13 cellular contexts compared by ENCODE assay signal in the genomic region with DNA sequence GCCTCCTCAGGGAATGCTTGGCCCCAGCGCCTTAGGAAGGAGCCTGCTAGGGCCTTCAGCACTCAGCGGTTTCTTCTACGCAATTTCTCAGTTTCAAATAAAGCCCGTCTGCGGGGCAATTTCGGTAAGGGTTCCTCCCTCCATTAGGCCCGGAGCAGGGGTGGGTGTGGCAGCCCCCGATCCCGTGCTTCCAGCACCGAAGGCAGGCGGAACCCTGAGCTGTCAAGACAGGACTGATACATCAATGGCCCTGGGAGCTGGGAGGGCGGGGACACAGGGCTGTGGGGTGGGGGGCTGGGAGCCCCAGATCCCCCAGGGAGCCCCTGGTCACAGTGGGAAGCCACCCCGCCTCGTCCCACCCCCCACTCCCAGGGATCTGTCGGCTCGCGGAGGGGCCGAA.
"Had no signal": no experiment of that assay in that cellular context is flagged by ENCODE, and none has a peak within 500 bp of the region (broad histone marks: within the 10 kb centered on the region; RNA-seq: fewer than 3 reads in every experiment).

No MANE protein-coding gene starts in this region.

- FAIRE-seq: astrocyte, endometrium, frontal cortex had no signal

- H3K27me3 ChIP-seq: adrenal gland, breast epithelium, heart right ventricle, thyroid gland had no signal

- ATAC-seq: stimulated activated memory B cell treated with anti-CD40 and anti-IgM and Interleukin-4, amounts not matched to agents 10 μg/mL and 1 μg/mL and 100 μg/mL, for 72 hours had no signal

- H3K9me3 ChIP-seq: adrenal gland, breast epithelium, heart right ventricle, thyroid gland had no signal

- H3K4me1 ChIP-seq: adrenal gland, breast epithelium had no signal

- DNase-seq: activated CD4-positive, alpha-beta T cell treated with anti-CD3 and anti-CD28 coated beads, Interleukin-2, amount 10 ng/mL, durations not matched to agents 7 days and 5 days; activated effector memory CD4-positive, alpha-beta T cell treated with Interleukin-2 at 50 U/mL for 16 hours; cortex of kidney; heart right ventricle; T1000; thyroid gland had no signal

- H3K27ac ChIP-seq: breast epithelium, heart right ventricle, thyroid gland had no signal

- H3K4me3 ChIP-seq: breast epithelium, heart right ventricle, smooth muscle cell, thyroid gland had no signal
